1 cellular context compared by ENCODE assay signal in the genomic region with DNA sequence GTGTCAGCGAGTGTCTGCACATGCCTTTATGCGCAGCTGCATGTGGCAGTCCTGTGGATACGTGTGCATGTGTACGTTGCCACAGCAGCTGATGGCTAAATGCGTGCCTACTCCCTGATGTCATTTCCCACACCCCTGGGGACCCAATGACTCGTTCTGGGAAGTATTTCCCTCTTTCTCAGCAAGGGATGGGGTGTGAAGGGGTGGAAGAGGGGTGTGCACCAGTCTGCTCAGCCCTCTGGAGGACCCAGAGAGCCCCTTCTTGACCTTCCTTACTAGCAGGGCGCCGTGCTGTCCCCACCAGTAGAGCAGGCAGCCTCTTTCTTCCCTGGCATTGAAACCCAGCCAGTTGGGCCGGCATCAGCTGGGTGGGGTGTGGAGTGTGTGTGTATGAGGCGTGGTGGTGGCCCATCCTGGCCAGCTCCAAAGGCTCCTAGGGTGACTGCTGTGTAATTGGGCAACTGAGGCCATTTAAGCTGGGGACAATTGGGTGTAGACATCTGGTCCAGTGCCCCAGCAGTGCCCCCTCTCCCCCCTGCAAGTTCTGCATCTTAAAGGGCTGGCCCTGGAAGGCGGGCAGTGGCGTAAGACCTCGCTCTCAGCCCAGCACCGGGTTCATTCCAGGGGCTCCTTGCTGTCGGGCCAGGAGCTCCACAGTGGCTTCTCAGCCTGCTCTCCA.
A peak's percentile ranks its signal among the peaks of the same experiment; 100 is the strongest.
TF ChIP-seq lines count a peak whose summit lies in the region.

No MANE protein-coding gene starts in this region.

TF ChIP-seq in HEK293, 187 proteins besides CTCF, POLR2A, EP300 and RAD21 (continued from another document):
- TF ChIP-seq ZNF580 (tag by site-specific recombination; IDR thresholded peaks at IDR 0.05) (no peak), KLF1 (tag by site-specific recombination; IDR thresholded peaks at IDR 0.05) (peak; percentile 77), SALL2 (tag by site-specific recombination; IDR thresholded peaks at IDR 0.05; ENCODE audit: borderline replicate concordance) (no peak), ZNF366 (tag by site-specific recombination; conservative IDR thresholded peaks at IDR 0.05) (peak; percentile 67), SP7 (tag by site-specific recombination; IDR thresholded peaks at IDR 0.05) (0 out of 2 replicates have a peak, but pooled peaks have one; percentile 42), ZNF654 (tag by site-specific recombination; IDR thresholded peaks at IDR 0.05; ENCODE audit: low read depth) (no peak), ZNF701 (tag by site-specific recombination; IDR thresholded peaks at IDR 0.05) (no peak), ZBTB21 (tag by site-specific recombination; IDR thresholded peaks at IDR 0.05) (peak; percentile 66), HOXC10 (CRISPR knock-in tag; IDR thresholded peaks at IDR 0.05) (no peak), SP2 (tag by site-specific recombination; IDR thresholded peaks at IDR 0.05) (0 out of 2 replicates have a peak, but pooled peaks have one; percentile 4), GLIS2 (tag by site-specific recombination; IDR thresholded peaks at IDR 0.05) (0 out of 2 replicates have a peak, but pooled peaks have one; percentile 24), ZNF629 (tag by site-specific recombination; IDR thresholded peaks at IDR 0.05) (peak; percentile 82), ZNF610 (tag by site-specific recombination; IDR thresholded peaks at IDR 0.05; ENCODE audit: borderline replicate concordance) (no peak), ZNF791 (tag by site-specific recombination; IDR thresholded peaks at IDR 0.05) (no peak), PRDM1 (tag by site-specific recombination; IDR thresholded peaks at IDR 0.05) (no peak), SP3 (tag by site-specific recombination; IDR thresholded peaks at IDR 0.05) (no peak), ZNF747 (tag by site-specific recombination; IDR thresholded peaks at IDR 0.05) (no peak), ZNF239 (tag by site-specific recombination; IDR thresholded peaks at IDR 0.05) (no peak), ZNF660 (tag by site-specific recombination; IDR thresholded peaks at IDR 0.05) (no peak), ZNF600 (tag by site-specific recombination; IDR thresholded peaks at IDR 0.05) (peak; percentile 57; the same call in 1 of the 2 replicates), KLF7 (tag by site-specific recombination; IDR thresholded peaks at IDR 0.05; ENCODE audit: borderline replicate concordance) (no peak), ZNF426 (tag by site-specific recombination; IDR thresholded peaks at IDR 0.05) (no peak), IKZF3 (tag by site-specific recombination; IDR thresholded peaks at IDR 0.05) (no peak), TRIM28 (IDR thresholded peaks at IDR 0.05; ENCODE audit: borderline replicate concordance, low read length) (no peak), ZNF354C (tag by site-specific recombination; IDR thresholded peaks at IDR 0.05; ENCODE audit: borderline replicate concordance, low read depth) (no peak), ZBTB7A (tag by site-specific recombination; IDR thresholded peaks at IDR 0.05; ENCODE audit: low read depth) (no peak), HOXD13 (CRISPR knock-in tag; IDR thresholded peaks at IDR 0.05; ENCODE audit: borderline replicate concordance) (0 out of 2 replicates have a peak, but pooled peaks have one; percentile 34), SETDB1 (IDR thresholded peaks at IDR 0.05; ENCODE audit: insufficient read length, low read length) (no peak), ZNF658 (tag by site-specific recombination; IDR thresholded peaks at IDR 0.05) (no peak), GLIS1 (tag by site-specific recombination; IDR thresholded peaks at IDR 0.05) (peak; percentile 97), KLF16 (tag by site-specific recombination; IDR thresholded peaks at IDR 0.05) (no peak)
- TF ChIP-seq, protein P1, sequence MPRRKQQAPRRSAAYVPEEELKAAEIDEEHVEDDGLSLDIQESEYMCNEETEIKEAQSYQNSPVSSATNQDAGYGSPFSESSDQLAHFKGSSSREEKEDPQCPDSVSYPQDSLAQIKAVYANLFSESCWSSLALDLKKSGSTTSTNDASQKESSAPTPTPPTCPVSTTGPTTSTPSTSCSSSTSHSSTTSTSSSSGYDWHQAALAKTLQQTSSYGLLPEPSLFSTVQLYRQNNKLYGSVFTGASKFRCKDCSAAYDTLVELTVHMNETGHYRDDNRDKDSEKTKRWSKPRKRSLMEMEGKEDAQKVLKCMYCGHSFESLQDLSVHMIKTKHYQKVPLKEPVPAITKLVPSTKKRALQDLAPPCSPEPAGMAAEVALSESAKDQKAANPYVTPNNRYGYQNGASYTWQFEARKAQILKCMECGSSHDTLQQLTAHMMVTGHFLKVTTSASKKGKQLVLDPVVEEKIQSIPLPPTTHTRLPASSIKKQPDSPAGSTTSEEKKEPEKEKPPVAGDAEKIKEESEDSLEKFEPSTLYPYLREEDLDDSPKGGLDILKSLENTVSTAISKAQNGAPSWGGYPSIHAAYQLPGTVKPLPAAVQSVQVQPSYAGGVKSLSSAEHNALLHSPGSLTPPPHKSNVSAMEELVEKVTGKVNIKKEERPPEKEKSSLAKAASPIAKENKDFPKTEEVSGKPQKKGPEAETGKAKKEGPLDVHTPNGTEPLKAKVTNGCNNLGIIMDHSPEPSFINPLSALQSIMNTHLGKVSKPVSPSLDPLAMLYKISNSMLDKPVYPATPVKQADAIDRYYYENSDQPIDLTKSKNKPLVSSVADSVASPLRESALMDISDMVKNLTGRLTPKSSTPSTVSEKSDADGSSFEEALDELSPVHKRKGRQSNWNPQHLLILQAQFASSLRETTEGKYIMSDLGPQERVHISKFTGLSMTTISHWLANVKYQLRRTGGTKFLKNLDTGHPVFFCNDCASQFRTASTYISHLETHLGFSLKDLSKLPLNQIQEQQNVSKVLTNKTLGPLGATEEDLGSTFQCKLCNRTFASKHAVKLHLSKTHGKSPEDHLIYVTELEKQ (tag by site-specific recombination; IDR thresholded peaks at IDR 0.05; ENCODE audit: borderline replicate concordance) = no peak
- TF ChIP-seq, protein P2, sequence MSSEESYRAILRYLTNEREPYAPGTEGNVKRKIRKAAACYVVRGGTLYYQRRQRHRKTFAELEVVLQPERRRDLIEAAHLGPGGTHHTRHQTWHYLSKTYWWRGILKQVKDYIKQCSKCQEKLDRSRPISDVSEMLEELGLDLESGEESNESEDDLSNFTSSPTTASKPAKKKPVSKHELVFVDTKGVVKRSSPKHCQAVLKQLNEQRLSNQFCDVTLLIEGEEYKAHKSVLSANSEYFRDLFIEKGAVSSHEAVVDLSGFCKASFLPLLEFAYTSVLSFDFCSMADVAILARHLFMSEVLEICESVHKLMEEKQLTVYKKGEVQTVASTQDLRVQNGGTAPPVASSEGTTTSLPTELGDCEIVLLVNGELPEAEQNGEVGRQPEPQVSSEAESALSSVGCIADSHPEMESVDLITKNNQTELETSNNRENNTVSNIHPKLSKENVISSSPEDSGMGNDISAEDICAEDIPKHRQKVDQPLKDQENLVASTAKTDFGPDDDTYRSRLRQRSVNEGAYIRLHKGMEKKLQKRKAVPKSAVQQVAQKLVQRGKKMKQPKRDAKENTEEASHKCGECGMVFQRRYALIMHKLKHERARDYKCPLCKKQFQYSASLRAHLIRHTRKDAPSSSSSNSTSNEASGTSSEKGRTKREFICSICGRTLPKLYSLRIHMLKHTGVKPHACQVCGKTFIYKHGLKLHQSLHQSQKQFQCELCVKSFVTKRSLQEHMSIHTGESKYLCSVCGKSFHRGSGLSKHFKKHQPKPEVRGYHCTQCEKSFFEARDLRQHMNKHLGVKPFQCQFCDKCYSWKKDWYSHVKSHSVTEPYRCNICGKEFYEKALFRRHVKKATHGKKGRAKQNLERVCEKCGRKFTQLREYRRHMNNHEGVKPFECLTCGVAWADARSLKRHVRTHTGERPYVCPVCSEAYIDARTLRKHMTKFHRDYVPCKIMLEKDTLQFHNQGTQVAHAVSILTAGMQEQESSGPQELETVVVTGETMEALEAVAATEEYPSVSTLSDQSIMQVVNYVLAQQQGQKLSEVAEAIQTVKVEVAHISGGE (tag by site-specific recombination; conservative IDR thresholded peaks at IDR 0.05; ENCODE audit: low read depth) = no peak
- TF ChIP-seq, protein P3, sequence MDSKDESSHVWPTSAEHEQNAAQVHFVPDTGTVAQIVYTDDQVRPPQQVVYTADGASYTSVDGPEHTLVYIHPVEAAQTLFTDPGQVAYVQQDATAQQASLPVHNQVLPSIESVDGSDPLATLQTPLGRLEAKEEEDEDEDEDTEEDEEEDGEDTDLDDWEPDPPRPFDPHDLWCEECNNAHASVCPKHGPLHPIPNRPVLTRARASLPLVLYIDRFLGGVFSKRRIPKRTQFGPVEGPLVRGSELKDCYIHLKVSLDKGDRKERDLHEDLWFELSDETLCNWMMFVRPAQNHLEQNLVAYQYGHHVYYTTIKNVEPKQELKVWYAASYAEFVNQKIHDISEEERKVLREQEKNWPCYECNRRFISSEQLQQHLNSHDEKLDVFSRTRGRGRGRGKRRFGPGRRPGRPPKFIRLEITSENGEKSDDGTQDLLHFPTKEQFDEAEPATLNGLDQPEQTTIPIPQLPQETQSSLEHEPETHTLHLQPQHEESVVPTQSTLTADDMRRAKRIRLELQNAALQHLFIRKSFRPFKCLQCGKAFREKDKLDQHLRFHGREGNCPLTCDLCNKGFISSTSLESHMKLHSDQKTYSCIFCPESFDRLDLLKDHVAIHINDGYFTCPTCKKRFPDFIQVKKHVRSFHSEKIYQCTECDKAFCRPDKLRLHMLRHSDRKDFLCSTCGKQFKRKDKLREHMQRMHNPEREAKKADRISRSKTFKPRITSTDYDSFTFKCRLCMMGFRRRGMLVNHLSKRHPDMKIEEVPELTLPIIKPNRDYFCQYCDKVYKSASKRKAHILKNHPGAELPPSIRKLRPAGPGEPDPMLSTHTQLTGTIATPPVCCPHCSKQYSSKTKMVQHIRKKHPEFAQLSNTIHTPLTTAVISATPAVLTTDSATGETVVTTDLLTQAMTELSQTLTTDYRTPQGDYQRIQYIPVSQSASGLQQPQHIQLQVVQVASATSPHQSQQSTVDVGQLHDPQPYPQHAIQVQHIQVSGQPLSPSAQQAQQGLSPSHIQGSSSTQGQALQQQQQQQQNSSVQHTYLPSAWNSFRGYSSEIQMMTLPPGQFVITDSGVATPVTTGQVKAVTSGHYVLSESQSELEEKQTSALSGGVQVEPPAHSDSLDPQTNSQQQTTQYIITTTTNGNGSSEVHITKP (tag by site-specific recombination; IDR thresholded peaks at IDR 0.05) = peak; percentile 32; the same call in 1 of the 2 replicates
- TF ChIP-seq, protein P4, sequence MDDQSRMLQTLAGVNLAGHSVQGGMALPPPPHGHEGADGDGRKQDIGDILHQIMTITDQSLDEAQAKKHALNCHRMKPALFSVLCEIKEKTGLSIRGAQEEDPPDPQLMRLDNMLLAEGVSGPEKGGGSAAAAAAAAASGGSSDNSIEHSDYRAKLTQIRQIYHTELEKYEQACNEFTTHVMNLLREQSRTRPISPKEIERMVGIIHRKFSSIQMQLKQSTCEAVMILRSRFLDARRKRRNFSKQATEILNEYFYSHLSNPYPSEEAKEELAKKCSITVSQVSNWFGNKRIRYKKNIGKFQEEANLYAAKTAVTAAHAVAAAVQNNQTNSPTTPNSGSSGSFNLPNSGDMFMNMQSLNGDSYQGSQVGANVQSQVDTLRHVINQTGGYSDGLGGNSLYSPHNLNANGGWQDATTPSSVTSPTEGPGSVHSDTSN (CRISPR knock-in tag; IDR thresholded peaks at IDR 0.05) = 0 out of 2 replicates have a peak, but pooled peaks have one; percentile 24
- TF ChIP-seq, protein P5, sequence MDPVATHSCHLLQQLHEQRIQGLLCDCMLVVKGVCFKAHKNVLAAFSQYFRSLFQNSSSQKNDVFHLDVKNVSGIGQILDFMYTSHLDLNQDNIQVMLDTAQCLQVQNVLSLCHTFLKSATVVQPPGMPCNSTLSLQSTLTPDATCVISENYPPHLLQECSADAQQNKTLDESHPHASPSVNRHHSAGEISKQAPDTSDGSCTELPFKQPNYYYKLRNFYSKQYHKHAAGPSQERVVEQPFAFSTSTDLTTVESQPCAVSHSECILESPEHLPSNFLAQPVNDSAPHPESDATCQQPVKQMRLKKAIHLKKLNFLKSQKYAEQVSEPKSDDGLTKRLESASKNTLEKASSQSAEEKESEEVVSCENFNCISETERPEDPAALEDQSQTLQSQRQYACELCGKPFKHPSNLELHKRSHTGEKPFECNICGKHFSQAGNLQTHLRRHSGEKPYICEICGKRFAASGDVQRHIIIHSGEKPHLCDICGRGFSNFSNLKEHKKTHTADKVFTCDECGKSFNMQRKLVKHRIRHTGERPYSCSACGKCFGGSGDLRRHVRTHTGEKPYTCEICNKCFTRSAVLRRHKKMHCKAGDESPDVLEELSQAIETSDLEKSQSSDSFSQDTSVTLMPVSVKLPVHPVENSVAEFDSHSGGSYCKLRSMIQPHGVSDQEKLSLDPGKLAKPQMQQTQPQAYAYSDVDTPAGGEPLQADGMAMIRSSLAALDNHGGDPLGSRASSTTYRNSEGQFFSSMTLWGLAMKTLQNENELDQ (tag by site-specific recombination; IDR thresholded peaks at IDR 0.05; ENCODE audit: low read depth) = no peak
